ENCODE assay signal across 8 cellular contexts in genomic region chr2:96638144-96639121, GRCh38. TPM values are rescaled to one million over a fixed set of nuclear protein-coding genes. Genes with fewer than 3 reads are reported as not detected.
A peak's percentile ranks its signal among the peaks of the same experiment; 100 is the strongest.
DNase-seq lines count a peak whose midpoint lies in the region; ATAC-seq, FAIRE-seq and TF ChIP-seq lines count a peak whose summit lies in the region.

KANSL3 (minus strand) TSS chr2:96638312; CDS start chr2:96637135, 1,177 bp downstream.

- H3K36me3 Mint-ChIP-seq in nephron progenitor cell (ENCODE audit: low read depth): peaks cover 19% of the 10 kb centered on the region

- peak within 1 kb of the TSS; percentile 85 for H2AFZ ChIP-seq in Loucy (ENCODE audit: low read length)

- DNase-seq in EH (ENCODE audit: low read depth): peak; percentile 90
- peak; percentile 75 for DNase-seq in H54 (ENCODE audit: insufficient read length, low spot score)
- peak; percentile 59 for DNase-seq in SHP77 treated with DMSO at 0.1 percent for 48 hours (lab: John Stamatoyannopoulos, UW)
- DNase-seq in activated effector memory CD4-positive, alpha-beta T cell treated with anti-CD3 and anti-CD28 coated beads, Interleukin-2, amount 50 U/mL, for 16 hours: peak; percentile 96
- DNase-seq in fibroblast of the aortic adventitia (ENCODE audit: low read depth): peak; percentile 96
- DNase-seq in nephron progenitor cell: peak; percentile 92
- DNase-seq in stimulated activated naive CD8-positive, alpha-beta T cell treated with anti-CD3 and anti-CD28 coated beads, Interleukin-15, amount 100 ng/mL, for 72 hours: peak; percentile 94

- peaks cover 3% of the 10 kb centered on the region for H3K27me3 Mint-ChIP-seq in nephron progenitor cell (ENCODE audit: low read depth, poor library complexity)
- H3K27me3 Mint-ChIP-seq in stimulated activated naive CD8-positive, alpha-beta T cell treated with anti-CD3 and anti-CD28 coated beads, Interleukin-15, amount 100 ng/mL, for 72 hours: peaks cover 14% of the 10 kb centered on the region

- peaks cover 42% of the 10 kb centered on the region for H3K4me1 Mint-ChIP-seq in nephron progenitor cell
- H3K4me1 Mint-ChIP-seq in stimulated activated naive CD8-positive, alpha-beta T cell treated with anti-CD3 and anti-CD28 coated beads, Interleukin-15, amount 100 ng/mL, for 72 hours: peaks cover 29% of the 10 kb centered on the region

- no peaks in the 10 kb centered on the region for H3K9me3 Mint-ChIP-seq in nephron progenitor cell
- no peaks in the 10 kb centered on the region for H3K9me3 Mint-ChIP-seq in stimulated activated naive CD8-positive, alpha-beta T cell treated with anti-CD3 and anti-CD28 coated beads, Interleukin-15, amount 100 ng/mL, for 72 hours

- H3F3A ChIP-seq in Loucy (ENCODE audit: low read depth): no peaks in the 10 kb centered on the region

- no peaks in the 10 kb centered on the region for H3K9me2 ChIP-seq in Loucy (replicated peaks; ENCODE audit: low read depth, low read length)

- peak; percentile 84 for TF ChIP-seq POLR2A in H54 (IDR thresholded peaks at IDR 0.05; ENCODE audit: low read depth, low read length)

- TF ChIP-seq CTCF in Loucy (conservative IDR thresholded peaks at IDR 0.05; ENCODE audit: low read length): no peak
- TF ChIP-seq CTCF in fibroblast of the aortic adventitia (IDR thresholded peaks at IDR 0.05; ENCODE audit: insufficient read depth, low read length): no peak
- no peak for TF ChIP-seq CTCF in nephron progenitor cell (IDR thresholded peaks at IDR 0.05)

- H3K4me2 ChIP-seq in Loucy (ENCODE audit: low read depth, low read length, poor library complexity, severe bottlenecking): peak within 1 kb of the TSS; percentile 81

- no peaks in the 10 kb centered on the region for H3K9me3 ChIP-seq in Loucy (ENCODE audit: insufficient read depth, low read depth, low read length)

- no peaks in the 10 kb centered on the region for H3K27me3 ChIP-seq in Loucy (ENCODE audit: insufficient read depth, low read length, poor library complexity, severe bottlenecking)

- H4K20me1 ChIP-seq in Loucy (ENCODE audit: insufficient read depth, low read length, poor library complexity, severe bottlenecking): peaks cover 39% of the 10 kb centered on the region

- H3K4me3 Mint-ChIP-seq in nephron progenitor cell: peak within 1 kb of the TSS; percentile 94
- H3K4me3 Mint-ChIP-seq in stimulated activated naive CD8-positive, alpha-beta T cell treated with anti-CD3 and anti-CD28 coated beads, Interleukin-15, amount 100 ng/mL, for 72 hours: peak within 1 kb of the TSS; percentile 91 to 93

- peak within 1 kb of the TSS; percentile 96 for H3K9ac ChIP-seq in Loucy (ENCODE audit: low read depth, low read length, poor library complexity, severe bottlenecking)

- FAIRE-seq in H54 (lab: Jason Lieb, UNC): no peak

- ATAC-seq in stimulated activated naive CD8-positive, alpha-beta T cell treated with anti-CD3 and anti-CD28 coated beads, Interleukin-15, amount 100 ng/mL, for 72 hours: peak; percentile 87

- peaks cover 24% of the 10 kb centered on the region for H3K4me1 ChIP-seq in Loucy (ENCODE audit: insufficient read depth, low read length, poor library complexity, severe bottlenecking)

- no peaks in the 10 kb centered on the region for H3K36me3 ChIP-seq in Loucy (ENCODE audit: insufficient read depth, low read length)

- peaks cover 44% of the 10 kb centered on the region for H3K79me2 ChIP-seq in Loucy (ENCODE audit: insufficient read depth, low read length)

- H3K4me3 ChIP-seq in Loucy (ENCODE audit: low read length, poor library complexity, severe bottlenecking) (peak within 1 kb of the TSS; percentile 100), fibroblast of the aortic adventitia (ENCODE audit: low read depth, low read length) (peak within 1 kb of the TSS; percentile 80)

- peak within 1 kb of the TSS; percentile 92 for H3K27ac Mint-ChIP-seq in nephron progenitor cell
- peak within 1 kb of the TSS; percentile 95 to 97 for H3K27ac Mint-ChIP-seq in stimulated activated naive CD8-positive, alpha-beta T cell treated with anti-CD3 and anti-CD28 coated beads, Interleukin-15, amount 100 ng/mL, for 72 hours

RNA-seq across cellular contexts. Expression of gene KANSL3, which starts in this region (rescaled TPM):
- total RNA-seq in fibroblast of the aortic adventitia (ENCODE audit: low replicate concordance): 39.7 and 45.6 TPM in 2 replicates

Comparison
In these comparisons a context has a peak if more than half of its experiments do, and no peak if none do; other contexts are left out.
1. Peak in every context shown above with its lines: DNase-seq, ATAC-seq and H3K4me3 ChIP-seq.